ENCODE assay signal across 26 cellular contexts in genomic region chr11:90774727-90775572, GRCh38.
DNase-seq lines count a peak whose midpoint lies in the region; ATAC-seq and TF ChIP-seq lines count a peak whose summit lies in the region.
"Had no signal": no experiment of that assay in that cellular context is flagged by ENCODE, and none has a peak within 500 bp of the region (broad histone marks: within the 10 kb centered on the region; RNA-seq: fewer than 3 reads in every experiment).

No MANE protein-coding gene starts in this region.

- no peak overlapping the region for H4K8ac ChIP-seq in mesendoderm (ENCODE audit: low read depth, low read length)

- no peak overlapping the region for H3K18ac ChIP-seq in mesendoderm (ENCODE audit: low read length)

- no peaks in the 10 kb centered on the region for H3K4me1 ChIP-seq in mesendoderm (ENCODE audit: control insufficient read depth, low read depth, low read length)
- H3K4me1 ChIP-seq in suprapubic skin = no peaks in the 10 kb centered on the region

- H3K9me3 ChIP-seq in suprapubic skin = peaks cover 6% of the 10 kb centered on the region
- H3K9me3 ChIP-seq: MG63, thoracic aorta had no signal

- H3K4me3 ChIP-seq in mesendoderm (ENCODE audit: low read length) (no peak overlapping the region), suprapubic skin (no peak overlapping the region)
- H3K4me3 ChIP-seq: cardiac muscle cell, hepatocyte, MG63, thoracic aorta had no signal

- no peaks in the 10 kb centered on the region for H3K27me3 ChIP-seq in mesendoderm (ENCODE audit: insufficient read depth, low read length, poor library complexity)
- H3K27me3 ChIP-seq in suprapubic skin = no peaks in the 10 kb centered on the region
- H3K27me3 ChIP-seq: cardiac muscle cell, hepatocyte, MG63 had no signal

- no peak overlapping the region for H3K4me3 Mint-ChIP-seq in chondrocyte (ENCODE audit: unreplicated experiment)
- H3K4me3 Mint-ChIP-seq in activated T-cell treated with anti-CD3 and anti-CD28 coated beads, Interleukin-2, amount 50 U/mL, for 24 hours = no peak overlapping the region
- H3K4me3 Mint-ChIP-seq: CD14-positive monocyte; stimulated activated naive B cell treated with anti-CD40 and anti-IgM and Interleukin-4, amounts not matched to agents 10 μg/mL and 1 μg/mL and 100 μg/mL, for 72 hours had no signal

- H3K79me2 ChIP-seq in mesendoderm (ENCODE audit: control insufficient read depth, insufficient read depth, low read length) = no peaks in the 10 kb centered on the region
- H3K79me2 ChIP-seq: hepatocyte had no signal

- TF ChIP-seq CTCF in chondrocyte (IDR thresholded peaks at IDR 0.05) (no peak), suprapubic skin (IDR thresholded peaks at IDR 0.05) (no peak)

- peak; percentile 75 for DNase-seq in chondrocyte (ENCODE audit: low spot score)
- peak; percentile 29 for DNase-seq in mesendoderm
- no peak for DNase-seq in activated CD4-positive, alpha-beta T cell treated with anti-CD3 and anti-CD28 coated beads for 4 hours
- DNase-seq in suprapubic skin (ENCODE audit: low spot score in 2 of 2) = no peak
- no peak for DNase-seq in activated T-cell treated with anti-CD3 and anti-CD28 coated beads, Interleukin-2, amount 50 U/mL, for 24 hours
- DNase-seq: activated CD4-positive, alpha-beta T cell treated with anti-CD3 and anti-CD28 coated beads for 1 hour; activated naive CD4-positive, alpha-beta T cell treated with Interleukin-2 at 50 U/mL for 16 hours; activated T-cell treated with anti-CD3 and anti-CD28 coated beads, Interleukin-2, amount 50 U/mL, for 1 hour; foreskin melanocyte; GOT3; MG63; NCI-H146; NCI-H2171 treated with DMSO at 0.1 percent for 48 hours; NCI-H748 treated with DMSO at 0.1 percent for 48 hours; PC-3; SHP77 treated with DMSO at 0.1 percent for 48 hours; small intestine; stimulated activated CD4-positive, alpha-beta T cell treated with anti-CD3 and anti-CD28 coated beads, Interleukin-2, amount 100 ng/mL, for 24 hours; stimulated activated naive B cell treated with anti-CD40 and anti-IgM and Interleukin-4, amounts not matched to agents 10 μg/mL and 1 μg/mL and 100 μg/mL, for 72 hours had no signal

- TF ChIP-seq EP300 in suprapubic skin (IDR thresholded peaks at IDR 0.05) = no peak

- no peak overlapping the region for H2BK15ac ChIP-seq in mesendoderm (replicated peaks; ENCODE audit: low read depth)

- H3K27ac ChIP-seq in mesendoderm (ENCODE audit: low read depth, low read length) = no peak overlapping the region
- H3K27ac ChIP-seq in suprapubic skin = no peak overlapping the region
- H3K27ac ChIP-seq: cardiac muscle cell, hepatocyte, thoracic aorta had no signal

- H2BK5ac ChIP-seq in mesendoderm (ENCODE audit: low read length) = no peak overlapping the region

- no peak overlapping the region for H3K9ac ChIP-seq in mesendoderm (ENCODE audit: low read length)

- no peak overlapping the region for H3K23ac ChIP-seq in mesendoderm (ENCODE audit: low read length)

- H3K36me3 ChIP-seq in mesendoderm (ENCODE audit: control insufficient read depth, insufficient read depth, low read length) (no peaks in the 10 kb centered on the region), suprapubic skin (no peaks in the 10 kb centered on the region)
- H3K36me3 ChIP-seq: cardiac muscle cell, MG63, thoracic aorta had no signal

- H4K5ac ChIP-seq in mesendoderm (ENCODE audit: low read length) = no peak overlapping the region

- no peak overlapping the region for H3K4ac ChIP-seq in mesendoderm (ENCODE audit: low read depth, low read length)

- H3K9me3 Mint-ChIP-seq in chondrocyte (ENCODE audit: low read depth) = peaks cover 10% of the 10 kb centered on the region
- H3K9me3 Mint-ChIP-seq in activated T-cell treated with anti-CD3 and anti-CD28 coated beads, Interleukin-2, amount 50 U/mL, for 24 hours = peaks cover 22% of the 10 kb centered on the region

- H3K79me1 ChIP-seq in mesendoderm (ENCODE audit: low read length) = no peaks in the 10 kb centered on the region

- no peak overlapping the region for H2BK120ac ChIP-seq in mesendoderm (ENCODE audit: low read depth, low read length)

- no peak for TF ChIP-seq POLR2A in suprapubic skin (IDR thresholded peaks at IDR 0.05)

- H2AK5ac ChIP-seq in mesendoderm (ENCODE audit: low read length) = no peak overlapping the region

- no peak overlapping the region for H3K4me2 ChIP-seq in mesendoderm (ENCODE audit: low read length)
- H3K4me2 ChIP-seq: hepatocyte had no signal

- no peak overlapping the region for H3K27ac Mint-ChIP-seq in chondrocyte (ENCODE audit: unreplicated experiment)
- H3K27ac Mint-ChIP-seq in activated T-cell treated with anti-CD3 and anti-CD28 coated beads, Interleukin-2, amount 50 U/mL, for 24 hours = no peak overlapping the region
- H3K27ac Mint-ChIP-seq: CD14-positive monocyte; stimulated activated naive B cell treated with anti-CD40 and anti-IgM and Interleukin-4, amounts not matched to agents 10 μg/mL and 1 μg/mL and 100 μg/mL, for 72 hours had no signal

- no peaks in the 10 kb centered on the region for H3K4me1 Mint-ChIP-seq in chondrocyte (ENCODE audit: low read depth)
- no peaks in the 10 kb centered on the region for H3K4me1 Mint-ChIP-seq in activated T-cell treated with anti-CD3 and anti-CD28 coated beads, Interleukin-2, amount 50 U/mL, for 24 hours (ENCODE audit: low read depth)
- H3K4me1 Mint-ChIP-seq: CD14-positive monocyte; stimulated activated naive B cell treated with anti-CD40 and anti-IgM and Interleukin-4, amounts not matched to agents 10 μg/mL and 1 μg/mL and 100 μg/mL, for 72 hours had no signal

- no peaks in the 10 kb centered on the region for H3K36me3 Mint-ChIP-seq in chondrocyte (ENCODE audit: low read depth)
- H3K36me3 Mint-ChIP-seq in activated T-cell treated with anti-CD3 and anti-CD28 coated beads, Interleukin-2, amount 50 U/mL, for 24 hours (ENCODE audit: low read depth) = no peaks in the 10 kb centered on the region
- H3K36me3 Mint-ChIP-seq: CD14-positive monocyte; stimulated activated naive B cell treated with anti-CD40 and anti-IgM and Interleukin-4, amounts not matched to agents 10 μg/mL and 1 μg/mL and 100 μg/mL, for 72 hours had no signal

- H3K56ac ChIP-seq in mesendoderm (ENCODE audit: low read length) = no peak overlapping the region

- WGBS in mesendoderm (ENCODE audit: extremely low coverage, insufficient coverage, low lambda C conversion rate) = no CpG with 5 or more reads among the region's 13 CpGs
- 69% methylated on average over 13 of the region's 13 CpGs for WGBS in suprapubic skin

- ATAC-seq in GM18909 (IDR thresholded peaks at IDR 0.05; ENCODE audit: poor library complexity, unreplicated experiment) = peak; percentile 16
- ATAC-seq in HG02678 (IDR thresholded peaks at IDR 0.05; ENCODE audit: unreplicated experiment) = peak; percentile 9
- ATAC-seq in HG03196 (IDR thresholded peaks at IDR 0.05; ENCODE audit: unreplicated experiment) = no peak
- ATAC-seq: PC-3 had no signal

- H3K27me3 Mint-ChIP-seq in chondrocyte (ENCODE audit: low read depth) = peaks cover 2% of the 10 kb centered on the region
- H3K27me3 Mint-ChIP-seq in activated T-cell treated with anti-CD3 and anti-CD28 coated beads, Interleukin-2, amount 50 U/mL, for 24 hours = no peaks in the 10 kb centered on the region
- H3K27me3 Mint-ChIP-seq: stimulated activated naive B cell treated with anti-CD40 and anti-IgM and Interleukin-4, amounts not matched to agents 10 μg/mL and 1 μg/mL and 100 μg/mL, for 72 hours had no signal

Comparison
In these comparisons a context has a peak if more than half of its experiments do, and no peak if none do; other contexts are left out.
1. DNase-seq: peak in chondrocyte (single experiment) and mesendoderm (single experiment); none in activated CD4-positive, alpha-beta T cell treated with anti-CD3 and anti-CD28 coated beads for 4 hours (0 of 2), suprapubic skin (0 of 2) and activated T-cell treated with anti-CD3 and anti-CD28 coated beads, Interleukin-2, amount 50 U/mL, for 24 hours (single experiment).